In genomic region chr17:8965394-8966168, GRCh38 we compare ENCODE assay signal across 8 cellular contexts. TPM values are rescaled to one million over a fixed set of nuclear protein-coding genes. Genes with fewer than 3 reads are reported as not detected.
DNase-seq lines count a peak whose midpoint lies in the region; ATAC-seq and TF ChIP-seq lines count a peak whose summit lies in the region.

Gene PIK3R5 (minus strand): TSS chr17:8965707. CDS start chr17:8911494, 54,213 bp downstream.

- ATAC-seq in GM18867 (IDR thresholded peaks at IDR 0.05; ENCODE audit: unreplicated experiment) (peak; percentile 63), HG03066 (IDR thresholded peaks at IDR 0.05; ENCODE audit: low read depth, unreplicated experiment) (peak; percentile 70), memory B cell (ENCODE audit: low read depth) (peak; percentile 84)

- H3K9me3 ChIP-seq in adrenal gland (replicated peaks in 1 of 3): no peaks in the 10 kb centered on the region

- peaks cover 18% of the 10 kb centered on the region for H3K9me3 Mint-ChIP-seq in memory B cell

- 2 to 4% (median 3%) methylated on average over 12 to 72 of the region's 72 CpGs for WGBS in adrenal gland, 4 donors

- no peaks in the 10 kb centered on the region for H3K36me3 ChIP-seq in adrenal gland (replicated peaks in 1 of 2)

- H3K4me3 ChIP-seq in adrenal gland: peak within 1 kb of the TSS in 1 of 4 donors; percentile 51

- DNase-seq in T-helper 2 cell (peak; percentile 72 to 82 (median 77)), adrenal gland (peak in 4 of 7 donors; percentile 25 to 44 (median 34)), memory B cell (ENCODE audit: low spot score in 2 of 2) (peak; percentile 90 to 95), NCI-H1105 (lab: John Stamatoyannopoulos, UW) (no peak), cerebellar cortex (ENCODE audit: low spot score) (no peak)
- peak; percentile 70 to 73 for DNase-seq in stimulated activated CD8-positive, alpha-beta memory T cell treated with anti-CD3 and anti-CD28 coated beads, Interleukin-4, amount 100 ng/mL, for 1 hour (ENCODE audit: low read depth in 2 of 2, low spot score in 1 of 2)

- H3K27me3 Mint-ChIP-seq in memory B cell: no peaks in the 10 kb centered on the region

- peak within 1 kb of the TSS in 4 of 5 donors; percentile 43 to 87 (median 72) for H3K27ac ChIP-seq in adrenal gland

- H3K4me1 ChIP-seq in adrenal gland (replicated peaks in 1 of 2): no peaks in the 10 kb centered on the region

- H3K4me1 Mint-ChIP-seq in memory B cell: peaks cover 46% of the 10 kb centered on the region

- intact Hi-C loops in adrenal gland (cut with DNase I): no loop called here

- TF ChIP-seq CTCF in adrenal gland (IDR thresholded peaks at IDR 0.05): no peak

- H3K27ac Mint-ChIP-seq in memory B cell: peak within 1 kb of the TSS; percentile 88

- TF ChIP-seq POLR2A in adrenal gland (IDR thresholded peaks at IDR 0.05): no peak

- peaks cover 31% of the 10 kb centered on the region for H3K36me3 Mint-ChIP-seq in memory B cell

- H3K4me3 Mint-ChIP-seq in memory B cell: peak within 1 kb of the TSS; percentile 96

- peaks cover 15% of the 10 kb centered on the region for H3K27me3 ChIP-seq in adrenal gland

RNA-seq across cellular contexts. Expression of gene PIK3R5, which starts in this region (rescaled TPM):
- total RNA-seq in adrenal gland: 10 to 100 TPM; 12.1 to 51.7 (median 20.2) TPM
- polyA plus RNA-seq in adrenal gland: 10 to 100 TPM in 1 of 3 donors, 1 to 10 TPM in 2; 3.3 to 18.8 (median 5.3) TPM

Comparison
In these comparisons a context has a peak if more than half of its experiments do, and no peak if none do; other contexts are left out.
1. DNase-seq: peak in T-helper 2 cell (5 of 5), adrenal gland (4 of 7), memory B cell (2 of 2) and stimulated activated CD8-positive, alpha-beta memory T cell treated with anti-CD3 and anti-CD28 coated beads, Interleukin-4, amount 100 ng/mL, for 1 hour (2 of 2); none in NCI-H1105 (single experiment) and cerebellar cortex (single experiment).
2. Peak in every context shown above with its lines, with median percentiles within 50 percentile points of each other: ATAC-seq.